8 cellular contexts compared by ENCODE assay signal in genomic region chr15:89333011-89333860, GRCh38. TPM values are rescaled to one million over a fixed set of nuclear protein-coding genes. Genes with fewer than 3 reads are reported as not detected.
DNase-seq lines count a peak whose midpoint lies in the region; ATAC-seq lines count a peak whose summit lies in the region.

No MANE protein-coding gene starts in this region.

- H3K27me3 ChIP-seq in iPS-20b (ENCODE audit: insufficient read depth, low read length) (peaks cover 30% of the 10 kb centered on the region; the same call in 1 of the 2 replicates), stomach smooth muscle (ENCODE audit: control insufficient read depth in 1 of 2, insufficient read depth in 2 of 2, low read length in 2 of 2) (no peaks in the 10 kb centered on the region)

- POLR2A ChIA-PET in activated CD4-positive, alpha-beta T cell treated with anti-CD3 and anti-CD28 coated beads for 36 hours (lab: Charles Lee) = interaction anchor here (0.8 kb wide), 1 partner anchor 9 kb away, joined by 4 read pairs; no protein-coding TSS in a partner anchor

- no peaks in the 10 kb centered on the region for H3K9me3 Mint-ChIP-seq in activated CD4-positive, alpha-beta T cell treated with anti-CD3 and anti-CD28 coated beads for 36 hours (ENCODE audit: low read depth)
- H3K9me3 Mint-ChIP-seq in activated T-helper 17 cell treated with anti-CD3 and anti-CD28 coated beads, Interleukin-2, amount 50 U/mL, for 72 hours = peaks cover 5% of the 10 kb centered on the region

- ATAC-seq in activated CD4-positive, alpha-beta T cell treated with anti-CD3 and anti-CD28 coated beads for 36 hours = no peak
- no peak for ATAC-seq in activated T-helper 17 cell treated with anti-CD3 and anti-CD28 coated beads, Interleukin-2, amount 50 U/mL, for 72 hours (replicated peaks)
- ATAC-seq in left lobe of liver (no peak), GM19395 (IDR thresholded peaks at IDR 0.05; ENCODE audit: unreplicated experiment) (no peak)

- peaks cover 64% of the 10 kb centered on the region for H3K4me1 Mint-ChIP-seq in activated CD4-positive, alpha-beta T cell treated with anti-CD3 and anti-CD28 coated beads for 36 hours
- H3K4me1 Mint-ChIP-seq in activated T-helper 17 cell treated with anti-CD3 and anti-CD28 coated beads, Interleukin-2, amount 50 U/mL, for 72 hours = peaks cover 48% of the 10 kb centered on the region

- H3K4me3 ChIP-seq in iPS-20b (ENCODE audit: low read length) (peak overlapping the region; percentile 75), stomach smooth muscle (ENCODE audit: low read length in 2 of 2) (peak overlapping the region; percentile 67 to 93)

- H3K27me3 Mint-ChIP-seq in activated CD4-positive, alpha-beta T cell treated with anti-CD3 and anti-CD28 coated beads for 36 hours = peaks cover 2% of the 10 kb centered on the region
- H3K27me3 Mint-ChIP-seq in activated T-helper 17 cell treated with anti-CD3 and anti-CD28 coated beads, Interleukin-2, amount 50 U/mL, for 72 hours = no peaks in the 10 kb centered on the region

- peak overlapping the region; percentile 73 for H3K27ac Mint-ChIP-seq in activated CD4-positive, alpha-beta T cell treated with anti-CD3 and anti-CD28 coated beads for 36 hours
- peak overlapping the region; percentile 83 for H3K27ac Mint-ChIP-seq in activated T-helper 17 cell treated with anti-CD3 and anti-CD28 coated beads, Interleukin-2, amount 50 U/mL, for 72 hours

- DNase-seq in activated CD4-positive, alpha-beta T cell treated with anti-CD3 and anti-CD28 coated beads for 36 hours = no peak
- DNase-seq in activated CD4-positive, alpha-beta T cell treated with anti-CD3 and anti-CD28 coated beads, Interleukin-2, amount 50 U/mL, for 48 hours = no peak
- no peak for DNase-seq in left lobe of liver (ENCODE audit: low spot score)
- DNase-seq in NCI-H2107 (lab: John Stamatoyannopoulos, UW) = no peak

- H3K27ac ChIP-seq in iPS-20b (ENCODE audit: low read length) = no peak overlapping the region
- H3K27ac ChIP-seq in stomach smooth muscle (ENCODE audit: low read length) = no peak overlapping the region

- no peaks in the 10 kb centered on the region for H3K9me3 ChIP-seq in iPS-20b (ENCODE audit: insufficient read depth, low read depth, low read length)
- no peaks in the 10 kb centered on the region for H3K9me3 ChIP-seq in stomach smooth muscle (ENCODE audit: control insufficient read depth in 2 of 2, low read length in 2 of 2)

- intact Hi-C loops in activated CD4-positive, alpha-beta T cell treated with anti-CD3 and anti-CD28 coated beads for 36 hours (cut with DNase I, micrococcal nuclease) = loop anchor here in 1 of 2 experiments (5.0 to 10.0 kb wide), 4 partner anchors 266 to 1262 kb away; partner anchors contain the start of genes AEN and HAPLN3

- H3K4me1 ChIP-seq in iPS-20b (ENCODE audit: insufficient read depth, low read length) = peaks cover 8% of the 10 kb centered on the region
- peaks cover 50% of the 10 kb centered on the region for H3K4me1 ChIP-seq in stomach smooth muscle (ENCODE audit: control insufficient read depth, insufficient read depth, low read length)

- H3K9ac ChIP-seq in iPS-20b (ENCODE audit: low read depth, low read length) = peak overlapping the region; percentile 82
- peak overlapping the region; percentile 76 to 82 for H3K9ac ChIP-seq in stomach smooth muscle (ENCODE audit: low read length in 2 of 2)

- CTCF ChIA-PET in activated CD4-positive, alpha-beta T cell treated with anti-CD3 and anti-CD28 coated beads for 36 hours (lab: Charles Lee) = interaction anchor here (1.2 to 1.4 kb wide), 2 partner anchors 9 to 14 kb away, joined by 3 to 4 read pairs; no protein-coding TSS in a partner anchor

- H3K36me3 ChIP-seq in iPS-20b (ENCODE audit: insufficient read depth, low read depth, low read length) (peaks cover 49% of the 10 kb centered on the region), stomach smooth muscle (ENCODE audit: control insufficient read depth in 2 of 2, insufficient read depth in 2 of 2, low read length in 2 of 2) (peaks cover 36 to 38% of the 10 kb centered on the region in 2 donors)

- peak overlapping the region; percentile 80 for H3K4me3 Mint-ChIP-seq in activated CD4-positive, alpha-beta T cell treated with anti-CD3 and anti-CD28 coated beads for 36 hours
- peak overlapping the region; percentile 94 for H3K4me3 Mint-ChIP-seq in activated T-helper 17 cell treated with anti-CD3 and anti-CD28 coated beads, Interleukin-2, amount 50 U/mL, for 72 hours

- peaks cover 54% of the 10 kb centered on the region for H3K36me3 Mint-ChIP-seq in activated CD4-positive, alpha-beta T cell treated with anti-CD3 and anti-CD28 coated beads for 36 hours (ENCODE audit: low read depth)
- H3K36me3 Mint-ChIP-seq in activated T-helper 17 cell treated with anti-CD3 and anti-CD28 coated beads, Interleukin-2, amount 50 U/mL, for 72 hours (ENCODE audit: low read depth) = peaks cover 68% of the 10 kb centered on the region

RNA-seq across cellular contexts. Expression of gene POLG, which starts 1.4 kb away (rescaled TPM):
- 10 to 100 TPM; 63.2 to 80.4 TPM for total RNA-seq in activated CD4-positive, alpha-beta T cell treated with anti-CD3 and anti-CD28 coated beads for 36 hours
- total RNA-seq in activated T-helper 17 cell treated with anti-CD3 and anti-CD28 coated beads, Interleukin-2, amount 50 U/mL, for 72 hours = 10 to 100 TPM; 76.9 to 89.7 TPM
- 36.0 TPM for total RNA-seq in left lobe of liver
